Comparison of ENCODE assay signal across 4 cellular contexts in the genomic region with DNA sequence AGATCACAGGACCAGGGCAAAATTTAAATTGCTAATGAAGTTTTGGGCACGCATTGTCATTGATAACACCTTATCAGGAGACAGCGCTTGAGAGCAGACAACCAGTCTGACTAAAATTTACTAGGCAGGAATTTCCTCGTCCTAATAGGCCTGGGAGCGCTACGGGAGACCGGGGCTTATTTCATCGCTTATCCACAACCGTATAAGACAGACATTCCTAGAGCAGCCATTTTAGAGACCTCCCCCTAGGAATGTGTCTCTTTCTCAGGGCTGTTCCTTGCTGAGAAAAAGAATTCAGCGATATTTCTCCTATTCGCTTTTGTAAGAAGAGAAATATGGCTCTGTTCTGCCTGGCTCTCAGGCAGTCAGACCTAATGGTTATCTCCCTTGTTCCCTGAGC. TPM values are rescaled to one million over a fixed set of nuclear protein-coding genes. Genes with fewer than 3 reads are reported as not detected.
"Had no signal": no experiment of that assay in that cellular context is flagged by ENCODE, and none has a peak within 500 bp of the region (broad histone marks: within the 10 kb centered on the region; RNA-seq: fewer than 3 reads in every experiment).

No MANE protein-coding gene starts in this region.

RNA-seq across cellular contexts. Expression of gene NOS2, which starts 21.8 kb away (rescaled TPM):
- total RNA-seq: natural killer cell treated with Interleukin-12 subunit alpha and Interleukin-12 subunit beta and Interleukin-15 and Interleukin-18, amount 100 ng/mL, for 72 hours; osteoblast; pulmonary artery endothelial cell; smooth muscle cell had no signal
